Comparison of ENCODE assay signal across 16 cellular contexts in the genomic region with DNA sequence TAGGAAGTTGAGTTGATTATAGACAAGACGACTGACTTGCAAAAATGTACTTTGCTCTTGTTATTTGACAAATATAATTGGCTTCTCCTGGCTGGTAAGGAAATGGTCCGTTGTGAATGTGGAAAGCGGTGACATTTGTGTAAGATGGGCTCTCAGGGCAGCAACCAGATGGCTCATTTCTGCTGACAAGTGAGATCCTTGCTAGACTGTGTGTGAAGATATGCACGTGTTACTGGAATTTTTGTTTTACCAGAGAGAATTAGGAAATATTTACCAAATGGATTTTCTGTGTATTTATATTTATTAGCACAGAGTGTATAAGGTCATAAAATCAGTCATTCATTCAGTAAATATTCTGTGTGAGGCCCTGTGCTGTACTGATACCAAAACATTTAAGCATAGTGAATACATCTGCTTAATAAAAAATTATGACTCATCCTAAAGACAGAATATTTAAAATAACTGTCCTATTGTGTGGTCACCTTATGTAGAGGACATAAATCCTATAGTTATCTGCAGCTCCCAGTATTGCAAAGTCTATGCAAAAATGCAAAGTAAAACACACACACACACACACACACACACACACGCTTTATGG.
DNase-seq lines count a peak whose midpoint lies in the region; ATAC-seq and TF ChIP-seq lines count a peak whose summit lies in the region.
"Had no signal": no experiment of that assay in that cellular context is flagged by ENCODE, and none has a peak within 500 bp of the region (broad histone marks: within the 10 kb centered on the region; RNA-seq: fewer than 3 reads in every experiment).

No MANE protein-coding gene starts in this region.

- H2BK5ac ChIP-seq in mesendoderm (ENCODE audit: low read length), result no peak overlapping the region

- TF ChIP-seq POLR2A in gastrocnemius medialis (IDR thresholded peaks at IDR 0.05), result no peak

- peaks cover 1% of the 10 kb centered on the region for H3K27me3 Mint-ChIP-seq in mesothelial cell of epicardium (ENCODE audit: low read depth)
- H3K27me3 Mint-ChIP-seq: activated T-helper 17 cell treated with anti-CD3 and anti-CD28 coated beads, Interleukin-2, amount 50 U/mL, for 72 hours; IgD-negative memory B cell; progenitor cell of endocrine pancreas had no signal

- H3K36me3 ChIP-seq in mesendoderm (ENCODE audit: control insufficient read depth, insufficient read depth, low read length) (no peaks in the 10 kb centered on the region), gastrocnemius medialis (no peaks in the 10 kb centered on the region)
- H3K36me3 ChIP-seq: SJSA1 had no signal

- peaks cover 5% of the 10 kb centered on the region for H3K4me1 ChIP-seq in mesendoderm (ENCODE audit: control insufficient read depth, low read depth, low read length)
- peaks cover 0 to 4% of the 10 kb centered on the region in 2 donors for H3K4me1 ChIP-seq in gastrocnemius medialis

- in situ Hi-C loops in gastrocnemius medialis (cut with MboI; ENCODE audit: low sequenced_read_pairs in 4 of 4), result loop anchor here in 3 of 4 donors (25.0 kb wide), 2 partner anchors 147 to 497 kb away; no protein-coding TSS in a partner anchor

- H3K9me3 ChIP-seq in gastrocnemius medialis, result no peaks in the 10 kb centered on the region
- H3K9me3 ChIP-seq: SJSA1 had no signal

- H3K4me1 Mint-ChIP-seq in mesothelial cell of epicardium, result peaks cover 46% of the 10 kb centered on the region

- H3K9ac ChIP-seq in mesendoderm (ENCODE audit: low read length), result no peak overlapping the region

- H3K27ac ChIP-seq in mesendoderm (ENCODE audit: low read depth, low read length) (no peak overlapping the region), gastrocnemius medialis (no peak overlapping the region)
- H3K27ac ChIP-seq: SJSA1 had no signal

- H3K4me3 Mint-ChIP-seq in mesothelial cell of epicardium, result no peak overlapping the region
- H3K4me3 Mint-ChIP-seq: activated CD4-positive, alpha-beta memory T cell treated with anti-CD3 and anti-CD28 coated beads, Interleukin-2, amount 10 ng/mL, durations not matched to agents 7 days and 5 days; activated T-helper 17 cell treated with anti-CD3 and anti-CD28 coated beads, Interleukin-2, amount 50 U/mL, for 72 hours; HFFc6; IgD-negative memory B cell had no signal

- H3K23ac ChIP-seq in mesendoderm (ENCODE audit: low read length), result no peak overlapping the region

- no peaks in the 10 kb centered on the region for H3K79me1 ChIP-seq in mesendoderm (ENCODE audit: low read length)

- H4K5ac ChIP-seq in mesendoderm (ENCODE audit: low read length), result no peak overlapping the region

- WGBS in mesendoderm (ENCODE audit: extremely low coverage, insufficient coverage, low lambda C conversion rate), result no CpG with 5 or more reads among the region's 5 CpGs

- no peak overlapping the region for H2BK120ac ChIP-seq in mesendoderm (ENCODE audit: low read depth, low read length)

- H3K56ac ChIP-seq in mesendoderm (ENCODE audit: low read length), result no peak overlapping the region

- H3K4ac ChIP-seq in mesendoderm (ENCODE audit: low read depth, low read length), result no peak overlapping the region

- H3K27ac Mint-ChIP-seq in mesothelial cell of epicardium, result peak overlapping the region; percentile 84
- H3K27ac Mint-ChIP-seq: activated CD4-positive, alpha-beta memory T cell treated with anti-CD3 and anti-CD28 coated beads, Interleukin-2, amount 10 ng/mL, durations not matched to agents 7 days and 5 days; HFFc6; progenitor cell of endocrine pancreas had no signal

- no peak for TF ChIP-seq CTCF in mesothelial cell of epicardium (IDR thresholded peaks at IDR 0.05; ENCODE audit: unreplicated experiment)
- no peak for TF ChIP-seq CTCF in gastrocnemius medialis (IDR thresholded peaks at IDR 0.05 in 4 of 5, conservative IDR thresholded peaks at IDR 0.05 in 1 of 5)

- no peaks in the 10 kb centered on the region for H3K36me3 Mint-ChIP-seq in mesothelial cell of epicardium
- H3K36me3 Mint-ChIP-seq: IgD-negative memory B cell had no signal

- intact Hi-C loops in gastrocnemius medialis (cut with DNase I; ENCODE audit: low total_unique reads), result no loop called here

- no peaks in the 10 kb centered on the region for H3K9me3 Mint-ChIP-seq in mesothelial cell of epicardium
- H3K9me3 Mint-ChIP-seq: activated CD4-positive, alpha-beta memory T cell treated with anti-CD3 and anti-CD28 coated beads, Interleukin-2, amount 10 ng/mL, durations not matched to agents 7 days and 5 days; activated T-helper 17 cell treated with anti-CD3 and anti-CD28 coated beads, Interleukin-2, amount 50 U/mL, for 72 hours; HFFc6; IgD-negative memory B cell had no signal

- no peak overlapping the region for H2BK15ac ChIP-seq in mesendoderm (replicated peaks; ENCODE audit: low read depth)

- H3K4me3 ChIP-seq in mesendoderm (ENCODE audit: low read length) (no peak overlapping the region), gastrocnemius medialis (no peak overlapping the region)
- H3K4me3 ChIP-seq: SJSA1 had no signal

- no peak for ATAC-seq in gastrocnemius medialis
- ATAC-seq: activated T-helper 17 cell treated with anti-CD3 and anti-CD28 coated beads, Interleukin-2, amount 50 U/mL, for 72 hours had no signal

- H3K18ac ChIP-seq in mesendoderm (ENCODE audit: low read length), result no peak overlapping the region

- no peaks in the 10 kb centered on the region for H3K27me3 ChIP-seq in mesendoderm (ENCODE audit: insufficient read depth, low read length, poor library complexity)
- no peaks in the 10 kb centered on the region for H3K27me3 ChIP-seq in gastrocnemius medialis
- H3K27me3 ChIP-seq: SJSA1 had no signal

- H3K4me2 ChIP-seq in mesendoderm (ENCODE audit: low read length), result no peak overlapping the region

- H4K8ac ChIP-seq in mesendoderm (ENCODE audit: low read depth, low read length), result no peak overlapping the region

- DNase-seq in EH (ENCODE audit: low read depth) (peak; percentile 34), NCI-H2171 treated with DMSO at 0.1 percent for 48 hours (lab: John Stamatoyannopoulos, UW) (peak; percentile 59), cerebellum (ENCODE audit: low spot score) (peak; percentile 70), mesothelial cell of epicardium (ENCODE audit: low spot score in 2 of 2, unreplicated experiment in 2 of 2) (no peak), mesendoderm (no peak), gastrocnemius medialis (no peak)
- DNase-seq in effector CD8-positive, alpha-beta T cell (lab: John Stamatoyannopoulos, UW), result no peak
- no peak for DNase-seq in stimulated activated CD4-positive, alpha-beta T cell treated with anti-CD3 and anti-CD28 coated beads, Interleukin-2, amount 100 ng/mL, for 48 hours
- DNase-seq: activated CD4-positive, alpha-beta memory T cell treated with anti-CD3 and anti-CD28 coated beads, Interleukin-2, amount 10 ng/mL, durations not matched to agents 7 days and 5 days; cerebellar nuclear complex; HFFc6; NCI-H1092 had no signal

- H2AK5ac ChIP-seq in mesendoderm (ENCODE audit: low read length), result no peak overlapping the region

- H3K79me2 ChIP-seq in mesendoderm (ENCODE audit: control insufficient read depth, insufficient read depth, low read length), result no peaks in the 10 kb centered on the region

Comparison
In these comparisons a context has a peak if more than half of its experiments do, and no peak if none do; other contexts are left out.
1. DNase-seq: peak in EH (single experiment), NCI-H2171 treated with DMSO at 0.1 percent for 48 hours (single experiment) and cerebellum (single experiment); none in mesothelial cell of epicardium (0 of 2), mesendoderm (single experiment), effector CD8-positive, alpha-beta T cell (single experiment), stimulated activated CD4-positive, alpha-beta T cell treated with anti-CD3 and anti-CD28 coated beads, Interleukin-2, amount 100 ng/mL, for 48 hours (0 of 2) and gastrocnemius medialis (0 of 2).